Comparison of ENCODE assay signal across 10 cellular contexts in the genomic region with DNA sequence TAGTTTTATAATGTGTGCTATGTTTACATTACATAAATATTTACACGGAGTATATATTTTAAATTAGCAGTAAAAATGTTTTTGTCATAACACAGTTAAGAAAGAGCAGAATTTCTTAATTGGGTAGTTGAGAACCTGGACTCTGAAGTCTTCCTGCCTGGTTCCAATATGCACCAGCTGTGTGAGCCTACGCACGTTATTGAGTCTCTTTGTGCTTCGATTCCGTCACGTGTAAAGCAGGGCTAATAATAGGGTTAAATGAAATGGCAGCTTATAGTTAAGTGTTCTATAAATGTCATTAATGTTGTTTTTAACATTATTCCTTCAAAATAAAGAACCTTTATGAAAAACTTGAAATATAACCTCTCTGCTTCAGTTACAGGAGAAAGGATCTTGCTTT. TPM values are rescaled to one million over a fixed set of nuclear protein-coding genes. Genes with fewer than 3 reads are reported as not detected.
A peak's percentile ranks its signal among the peaks of the same experiment; 100 is the strongest.
DNase-seq lines count a peak whose midpoint lies in the region; ATAC-seq, FAIRE-seq and TF ChIP-seq lines count a peak whose summit lies in the region.
"Had no signal": no experiment of that assay in that cellular context is flagged by ENCODE, and none has a peak within 500 bp of the region (broad histone marks: within the 10 kb centered on the region; RNA-seq: fewer than 3 reads in every experiment).

No MANE protein-coding gene starts in this region.

- H3K27me3 Mint-ChIP-seq in activated naive CD4-positive, alpha-beta T cell treated with anti-CD3 and anti-CD28 coated beads, Interleukin-2, amount 10 ng/mL, durations not matched to agents 7 days and 5 days: peaks cover 36% of the 10 kb centered on the region

- H3K27me3 ChIP-seq in RWPE2 (ENCODE audit: insufficient read depth, poor library complexity, severe bottlenecking) (no peaks in the 10 kb centered on the region), suprapubic skin (no peaks in the 10 kb centered on the region)

- no peak for TF ChIP-seq POLR2A in suprapubic skin (IDR thresholded peaks at IDR 0.05)
- TF ChIP-seq POLR2A in GM12892 (IDR thresholded peaks at IDR 0.05; ENCODE audit: low read depth, low read length): no peak

- no peaks in the 10 kb centered on the region for H3K9me3 ChIP-seq in RWPE2 (ENCODE audit: severe bottlenecking)
- H3K9me3 ChIP-seq in suprapubic skin: no peaks in the 10 kb centered on the region

- H3K4me1 Mint-ChIP-seq in activated naive CD4-positive, alpha-beta T cell treated with anti-CD3 and anti-CD28 coated beads, Interleukin-2, amount 10 ng/mL, durations not matched to agents 7 days and 5 days: peaks cover 34% of the 10 kb centered on the region

- H3K27ac Mint-ChIP-seq in activated naive CD4-positive, alpha-beta T cell treated with anti-CD3 and anti-CD28 coated beads, Interleukin-2, amount 10 ng/mL, durations not matched to agents 7 days and 5 days: no peak overlapping the region

- H3K36me3 Mint-ChIP-seq in activated naive CD4-positive, alpha-beta T cell treated with anti-CD3 and anti-CD28 coated beads, Interleukin-2, amount 10 ng/mL, durations not matched to agents 7 days and 5 days: no peaks in the 10 kb centered on the region

- CTCF ChIA-PET in activated naive CD4-positive, alpha-beta T cell treated with anti-CD3 and anti-CD28 coated beads, Interleukin-2, amount 10 ng/mL, durations not matched to agents 7 days and 5 days (lab: Charles Lee): interaction anchor here (0.7 kb wide), 1 partner anchor 146 kb away, joined by 3 read pairs; no protein-coding TSS in a partner anchor

- H3K36me3 ChIP-seq in RWPE2 (ENCODE audit: low read depth) (no peaks in the 10 kb centered on the region; the same call in 1 of the 2 replicates), suprapubic skin (no peaks in the 10 kb centered on the region)

- H3K4me3 ChIP-seq in RWPE2 (ENCODE audit: severe bottlenecking) (no peak overlapping the region), suprapubic skin (peak overlapping the region; percentile 86)

- H3K4me1 ChIP-seq in RWPE2 (ENCODE audit: insufficient read depth, poor library complexity, severe bottlenecking): peaks cover 30% of the 10 kb centered on the region
- H3K4me1 ChIP-seq in suprapubic skin: peaks cover 26% of the 10 kb centered on the region

- TF ChIP-seq CTCF in RWPE2 (IDR thresholded peaks at IDR 0.05; ENCODE audit: poor library complexity, severe bottlenecking) (no peak), suprapubic skin (IDR thresholded peaks at IDR 0.05) (no peak), D721Med (IDR thresholded peaks at IDR 0.05; ENCODE audit: insufficient read depth, missing control alignments) (no peak)

- H3K27ac ChIP-seq in RWPE2 (ENCODE audit: poor library complexity, severe bottlenecking) (peak overlapping the region; percentile 67), suprapubic skin (no peak overlapping the region)

- TF ChIP-seq EP300 in suprapubic skin (IDR thresholded peaks at IDR 0.05): no peak

- no peak for FAIRE-seq in D721Med (lab: Jason Lieb, UNC)
- no peak for FAIRE-seq in GM12892 (lab: Jason Lieb, UNC)

- peak overlapping the region; percentile 90 for H3K4me3 Mint-ChIP-seq in activated naive CD4-positive, alpha-beta T cell treated with anti-CD3 and anti-CD28 coated beads, Interleukin-2, amount 10 ng/mL, durations not matched to agents 7 days and 5 days

- 56% methylated on average over 6 of the region's 6 CpGs for WGBS in suprapubic skin

- ATAC-seq in RWPE2 (ENCODE audit: low read depth) (no peak), HG02610 (IDR thresholded peaks at IDR 0.05; ENCODE audit: unreplicated experiment) (no peak)

- no peak for DNase-seq in activated naive CD4-positive, alpha-beta T cell treated with anti-CD3 and anti-CD28 coated beads, Interleukin-2, amount 10 ng/mL, durations not matched to agents 7 days and 5 days
- no peak for DNase-seq in activated naive CD4-positive, alpha-beta T cell (lab: John Stamatoyannopoulos, UW)
- DNase-seq in RWPE2 (ENCODE audit: low spot score) (no peak), germinal center (ENCODE audit: low spot score) (peak; percentile 18), suprapubic skin (ENCODE audit: low spot score in 2 of 2) (no peak), D721Med (ENCODE audit: insufficient read length, low spot score) (no peak), GM12892 (ENCODE audit: insufficient read length) (no peak)
- DNase-seq: activated CD4-positive, alpha-beta T cell treated with anti-CD3 and anti-CD28 coated beads, Interleukin-2, amount 50 U/mL, for 1 hour; islet precursor cell had no signal

- H3K9me3 Mint-ChIP-seq in activated naive CD4-positive, alpha-beta T cell treated with anti-CD3 and anti-CD28 coated beads, Interleukin-2, amount 10 ng/mL, durations not matched to agents 7 days and 5 days: no peaks in the 10 kb centered on the region

RNA-seq across cellular contexts. Expression of a gene that starts 1.2 kb away (rescaled TPM):
- 10 to 100 TPM in 3 of 4 donors, 1 to 10 TPM in 1; 9.0 to 25.8 (median 18.2) TPM for total RNA-seq in suprapubic skin
- polyA plus RNA-seq in GM12892 (2012; ENCODE audit: missing spikeins): 37.0 TPM
